ENCODE assay signal across 8 cellular contexts in genomic region chr2:61504949-61505348, GRCh38.
"Had no signal": no experiment of that assay in that cellular context is flagged by ENCODE, and none has a peak within 500 bp of the region (broad histone marks: within the 10 kb centered on the region; RNA-seq: fewer than 3 reads in every experiment).

No MANE protein-coding gene starts in this region.

- ATAC-seq: GM23338, HCT116 had no signal

- H2AFZ ChIP-seq: GM23338 had no signal

- H3K9ac ChIP-seq: KMS-11 had no signal

- H3K27ac ChIP-seq: KMS-11 had no signal

- H3K4me2 ChIP-seq: GM23338, KMS-11 had no signal

- H3K9me3 ChIP-seq: HAP-1 had no signal

- DNase-seq: H7, HFFc6, KBM-7 had no signal

- H3K4me1 ChIP-seq: HAP-1 had no signal

- H3K4me3 ChIP-seq: GM23338, HAP-1 had no signal

- FAIRE-seq: HTR-8/SVneo had no signal
